20 cellular contexts compared by ENCODE assay signal in the genomic region with DNA sequence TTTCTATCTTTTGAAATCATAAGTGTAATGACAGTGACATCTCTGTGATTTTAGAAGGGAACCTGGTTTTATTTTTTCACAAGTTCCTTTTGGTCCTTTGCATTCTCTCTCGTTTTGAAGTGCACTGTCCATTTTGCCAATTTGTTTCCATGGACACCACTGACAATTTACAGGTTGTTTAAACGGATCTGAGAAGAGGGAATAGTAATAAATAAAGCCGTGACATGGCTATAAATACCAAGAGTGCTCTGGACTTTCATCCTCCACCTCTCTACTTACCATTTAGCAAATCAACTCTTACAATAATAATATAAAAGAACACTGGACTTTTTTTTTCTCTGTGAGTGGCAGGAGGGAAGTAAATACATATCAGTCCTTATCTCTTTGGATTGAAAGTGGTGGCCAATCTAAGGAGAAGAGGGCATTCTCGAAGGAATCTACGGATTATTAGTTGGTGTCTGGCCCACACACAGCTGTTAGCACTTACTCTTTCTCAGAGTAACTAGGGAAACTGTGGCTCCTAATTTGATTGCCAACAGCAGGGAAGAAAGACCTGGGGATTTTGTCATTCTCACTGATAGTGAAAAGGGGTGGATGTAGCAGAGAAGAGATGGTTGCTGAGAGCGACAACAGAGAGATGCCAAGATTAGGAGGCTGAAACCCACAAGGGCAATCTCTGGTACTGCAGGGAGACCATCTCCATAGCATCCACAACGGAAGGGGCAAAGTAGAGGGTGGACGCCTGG.
DNase-seq lines count a peak whose midpoint lies in the region; ATAC-seq and TF ChIP-seq lines count a peak whose summit lies in the region.
"Had no signal": no experiment of that assay in that cellular context is flagged by ENCODE, and none has a peak within 500 bp of the region (broad histone marks: within the 10 kb centered on the region; RNA-seq: fewer than 3 reads in every experiment).

No MANE protein-coding gene starts in this region.

- no peaks in the 10 kb centered on the region for H3K27me3 ChIP-seq in GM23338 (ENCODE audit: insufficient read depth)
- H3K27me3 ChIP-seq: BE2C had no signal

- no peak overlapping the region for H3K4me2 ChIP-seq in GM23338
- H3K4me2 ChIP-seq: KMS-11, SK-N-SH had no signal

- no peaks in the 10 kb centered on the region for H3K36me3 ChIP-seq in GM23338 (ENCODE audit: insufficient read depth)
- H3K36me3 ChIP-seq: BE2C had no signal

- H3K36me3 Mint-ChIP-seq in GM23338 (ENCODE audit: low read depth) = no peaks in the 10 kb centered on the region
- H3K36me3 Mint-ChIP-seq: CD4-positive, CD25-positive, alpha-beta regulatory T cell had no signal

- H3K27ac ChIP-seq in GM23338 (ENCODE audit: low read depth) (no peak overlapping the region), angular gyrus (ENCODE audit: low read depth, low read length) (peak overlapping the region; percentile 15), temporal lobe (ENCODE audit: low read depth, low read length) (peak overlapping the region; percentile 33)
- H3K27ac ChIP-seq: KMS-11 had no signal

- peaks cover 2% of the 10 kb centered on the region for H3K27me3 Mint-ChIP-seq in GM23338 (ENCODE audit: insufficient read depth, low read depth, poor library complexity)
- H3K27me3 Mint-ChIP-seq: CD4-positive, CD25-positive, alpha-beta regulatory T cell had no signal

- TF ChIP-seq CTCF in GM23338 (conservative IDR thresholded peaks at IDR 0.05; ENCODE audit: low read depth in 2 of 2) = no peak

- H3K9me3 Mint-ChIP-seq in GM23338 = no peaks in the 10 kb centered on the region

- H4K20me1 ChIP-seq in GM23338 (replicated peaks; ENCODE audit: insufficient read depth) = no peaks in the 10 kb centered on the region

- peaks cover 2% of the 10 kb centered on the region; the same call in 2 of the 3 replicates for H3K4me1 Mint-ChIP-seq in GM23338
- H3K4me1 Mint-ChIP-seq: CD4-positive, CD25-positive, alpha-beta regulatory T cell had no signal

- H3K9me2 ChIP-seq in GM23338 (ENCODE audit: insufficient read depth) = no peaks in the 10 kb centered on the region; the same call in 1 of the 2 replicates
- H3K9me2 ChIP-seq: SK-N-SH had no signal

- 0 out of 2 replicates have a peak overlapping the region, but pooled peaks have one; percentile 10 for H2AFZ ChIP-seq in GM23338

- H3F3A ChIP-seq in GM23338 (replicated peaks; ENCODE audit: low read depth) = no peaks in the 10 kb centered on the region

- no peak overlapping the region for H3K4me3 ChIP-seq in GM23338

- DNase-seq in NCI-H146 treated with DMSO at 0.1 percent for 48 hours (lab: John Stamatoyannopoulos, UW; ENCODE audit: unreplicated experiment) = peak; percentile 2
- no peak for DNase-seq in NCI-H146 (lab: John Stamatoyannopoulos, UW)
- no peak for DNase-seq in GM23338 (ENCODE audit: low spot score)
- DNase-seq: BE2C; CD4-positive, CD25-positive, alpha-beta regulatory T cell; COR-L47; H7; HFFc6; NCI-H1694; NCI-H2107; NCI-H446; NCI-H526 treated with DMSO at 0.1 percent for 48 hours; OCI-M1; SHP77; SK-N-SH had no signal

- no peak overlapping the region for H3K27ac Mint-ChIP-seq in GM23338
- H3K27ac Mint-ChIP-seq: CD4-positive, CD25-positive, alpha-beta regulatory T cell; HFFc6 had no signal

- H3K79me2 ChIP-seq in GM23338 (replicated peaks; ENCODE audit: insufficient read depth) = no peaks in the 10 kb centered on the region

- ATAC-seq in GM23338 = no peak
- ATAC-seq in GM19452 (IDR thresholded peaks at IDR 0.05; ENCODE audit: unreplicated experiment) = no peak
- no peak for ATAC-seq in GM21526 (IDR thresholded peaks at IDR 0.05; ENCODE audit: low FRiP score, unreplicated experiment)

- H3K4me3 Mint-ChIP-seq in GM23338 = no peak overlapping the region
- H3K4me3 Mint-ChIP-seq: HFFc6 had no signal

- H3K4me1 ChIP-seq in GM23338 (ENCODE audit: insufficient read depth) = no peaks in the 10 kb centered on the region; the same call in 1 of the 2 replicates
- H3K4me1 ChIP-seq: BE2C had no signal

TF ChIP-seq in GM23338, 12 proteins besides CTCF, POLR2A, EP300 and RAD21 (continues in another document):
- TF ChIP-seq ZNF114 (CRISPR knock-in tag; IDR thresholded peaks at IDR 0.05) = no peak
- TF ChIP-seq, protein P1, sequence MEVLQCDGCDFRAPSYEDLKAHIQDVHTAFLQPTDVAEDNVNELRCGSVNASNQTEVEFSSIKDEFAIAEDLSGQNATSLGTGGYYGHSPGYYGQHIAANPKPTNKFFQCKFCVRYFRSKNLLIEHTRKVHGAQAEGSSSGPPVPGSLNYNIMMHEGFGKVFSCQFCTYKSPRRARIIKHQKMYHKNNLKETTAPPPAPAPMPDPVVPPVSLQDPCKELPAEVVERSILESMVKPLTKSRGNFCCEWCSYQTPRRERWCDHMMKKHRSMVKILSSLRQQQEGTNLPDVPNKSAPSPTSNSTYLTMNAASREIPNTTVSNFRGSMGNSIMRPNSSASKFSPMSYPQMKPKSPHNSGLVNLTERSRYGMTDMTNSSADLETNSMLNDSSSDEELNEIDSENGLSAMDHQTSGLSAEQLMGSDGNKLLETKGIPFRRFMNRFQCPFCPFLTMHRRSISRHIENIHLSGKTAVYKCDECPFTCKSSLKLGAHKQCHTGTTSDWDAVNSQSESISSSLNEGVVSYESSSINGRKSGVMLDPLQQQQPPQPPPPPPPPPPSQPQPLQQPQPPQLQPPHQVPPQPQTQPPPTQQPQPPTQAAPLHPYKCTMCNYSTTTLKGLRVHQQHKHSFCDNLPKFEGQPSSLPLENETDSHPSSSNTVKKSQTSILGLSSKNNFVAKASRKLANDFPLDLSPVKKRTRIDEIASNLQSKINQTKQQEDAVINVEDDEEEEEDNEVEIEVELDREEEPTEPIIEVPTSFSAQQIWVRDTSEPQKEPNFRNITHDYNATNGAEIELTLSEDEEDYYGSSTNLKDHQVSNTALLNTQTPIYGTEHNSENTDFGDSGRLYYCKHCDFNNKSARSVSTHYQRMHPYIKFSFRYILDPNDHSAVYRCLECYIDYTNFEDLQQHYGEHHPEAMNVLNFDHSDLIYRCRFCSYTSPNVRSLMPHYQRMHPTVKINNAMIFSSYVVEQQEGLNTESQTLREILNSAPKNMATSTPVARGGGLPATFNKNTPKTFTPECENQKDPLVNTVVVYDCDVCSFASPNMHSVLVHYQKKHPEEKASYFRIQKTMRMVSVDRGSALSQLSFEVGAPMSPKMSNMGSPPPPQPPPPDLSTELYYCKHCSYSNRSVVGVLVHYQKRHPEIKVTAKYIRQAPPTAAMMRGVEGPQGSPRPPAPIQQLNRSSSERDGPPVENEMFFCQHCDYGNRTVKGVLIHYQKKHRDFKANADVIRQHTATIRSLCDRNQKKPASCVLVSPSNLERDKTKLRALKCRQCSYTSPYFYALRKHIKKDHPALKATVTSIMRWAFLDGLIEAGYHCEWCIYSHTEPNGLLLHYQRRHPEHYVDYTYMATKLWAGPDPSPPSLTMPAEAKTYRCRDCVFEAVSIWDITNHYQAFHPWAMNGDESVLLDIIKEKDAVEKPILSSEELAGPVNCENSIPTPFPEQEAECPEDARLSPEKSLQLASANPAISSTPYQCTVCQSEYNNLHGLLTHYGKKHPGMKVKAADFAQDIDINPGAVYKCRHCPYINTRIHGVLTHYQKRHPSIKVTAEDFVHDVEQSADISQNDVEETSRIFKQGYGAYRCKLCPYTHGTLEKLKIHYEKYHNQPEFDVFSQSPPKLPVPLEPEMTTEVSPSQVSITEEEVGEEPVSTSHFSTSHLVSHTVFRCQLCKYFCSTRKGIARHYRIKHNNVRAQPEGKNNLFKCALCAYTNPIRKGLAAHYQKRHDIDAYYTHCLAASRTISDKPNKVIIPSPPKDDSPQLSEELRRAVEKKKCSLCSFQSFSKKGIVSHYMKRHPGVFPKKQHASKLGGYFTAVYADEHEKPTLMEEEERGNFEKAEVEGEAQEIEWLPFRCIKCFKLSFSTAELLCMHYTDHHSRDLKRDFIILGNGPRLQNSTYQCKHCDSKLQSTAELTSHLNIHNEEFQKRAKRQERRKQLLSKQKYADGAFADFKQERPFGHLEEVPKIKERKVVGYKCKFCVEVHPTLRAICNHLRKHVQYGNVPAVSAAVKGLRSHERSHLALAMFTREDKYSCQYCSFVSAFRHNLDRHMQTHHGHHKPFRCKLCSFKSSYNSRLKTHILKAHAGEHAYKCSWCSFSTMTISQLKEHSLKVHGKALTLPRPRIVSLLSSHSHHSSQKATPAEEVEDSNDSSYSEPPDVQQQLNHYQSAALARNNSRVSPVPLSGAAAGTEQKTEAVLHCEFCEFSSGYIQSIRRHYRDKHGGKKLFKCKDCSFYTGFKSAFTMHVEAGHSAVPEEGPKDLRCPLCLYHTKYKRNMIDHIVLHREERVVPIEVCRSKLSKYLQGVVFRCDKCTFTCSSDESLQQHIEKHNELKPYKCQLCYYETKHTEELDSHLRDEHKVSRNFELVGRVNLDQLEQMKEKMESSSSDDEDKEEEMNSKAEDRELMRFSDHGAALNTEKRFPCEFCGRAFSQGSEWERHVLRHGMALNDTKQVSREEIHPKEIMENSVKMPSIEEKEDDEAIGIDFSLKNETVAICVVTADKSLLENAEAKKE (CRISPR knock-in tag; IDR thresholded peaks at IDR 0.05) = no peak
- no peak for TF ChIP-seq JUNB (IDR thresholded peaks at IDR 0.05; ENCODE audit: unreplicated experiment)
- no peak for TF ChIP-seq EZH2 (IDR thresholded peaks at IDR 0.05; ENCODE audit: low read depth, unreplicated experiment)
- TF ChIP-seq EZH2phosphoT487 (IDR thresholded peaks at IDR 0.05; ENCODE audit: unreplicated experiment) = no peak
- TF ChIP-seq CREB1 (CRISPR knock-in tag; IDR thresholded peaks at IDR 0.05; ENCODE audit: low read depth) = no peak
- TF ChIP-seq ZNF331 (CRISPR knock-in tag; IDR thresholded peaks at IDR 0.05; ENCODE audit: low read depth) = no peak
